Comparison of ENCODE assay signal across 28 cellular contexts in the genomic region with DNA sequence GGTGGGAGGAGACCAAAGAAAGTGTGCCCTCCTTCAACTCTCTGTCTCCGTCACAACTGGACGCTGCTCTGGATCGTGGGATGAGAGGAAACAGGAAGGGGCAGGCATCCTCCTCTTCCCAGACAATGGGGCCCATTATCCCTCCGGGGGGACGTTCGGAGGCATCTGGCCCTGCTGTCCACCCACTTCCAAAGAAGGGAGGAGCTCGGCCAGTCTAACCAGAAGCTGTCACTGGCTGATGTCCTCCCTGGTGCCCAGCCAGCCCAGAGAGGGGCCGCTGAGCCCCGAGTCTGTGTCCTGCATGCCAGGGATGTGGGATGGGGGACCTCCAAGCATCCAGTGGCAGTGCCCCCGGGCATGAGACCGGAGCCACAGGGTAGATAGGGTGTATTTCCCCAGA. TPM values are rescaled to one million over a fixed set of nuclear protein-coding genes. Genes with fewer than 3 reads are reported as not detected.
DNase-seq lines count a peak whose midpoint lies in the region; TF ChIP-seq lines count a peak whose summit lies in the region.
"Had no signal": no experiment of that assay in that cellular context is flagged by ENCODE, and none has a peak within 500 bp of the region (broad histone marks: within the 10 kb centered on the region; RNA-seq: fewer than 3 reads in every experiment).

No MANE protein-coding gene starts in this region.

- H3K36me3 Mint-ChIP-seq in chondrocyte (ENCODE audit: low read depth) = no peaks in the 10 kb centered on the region
- H3K36me3 Mint-ChIP-seq: activated naive CD8-positive, alpha-beta T cell treated with anti-CD3 and anti-CD28 coated beads, Interleukin-2, amount 10 ng/mL, durations not matched to agents 7 days and 5 days; type B pancreatic cell had no signal

- H3K9me3 Mint-ChIP-seq in chondrocyte (ENCODE audit: low read depth) = no peaks in the 10 kb centered on the region
- H3K9me3 Mint-ChIP-seq: activated naive CD8-positive, alpha-beta T cell treated with anti-CD3 and anti-CD28 coated beads, Interleukin-2, amount 10 ng/mL, durations not matched to agents 7 days and 5 days; activated T-helper 2 cell treated with anti-CD3 and anti-CD28 coated beads, Interferon-gamma antibody, Interleukin-2, Interleukin-4, amounts not matched to agents 10 μg/mL and 5 μg/mL and 100 μg/mL, durations not matched to agents 14 hours and 24 hours and 36 hours; type B pancreatic cell had no signal

- H3F3A ChIP-seq in smooth muscle cell (ENCODE audit: low read depth) = peaks cover 6% of the 10 kb centered on the region

- H3K36me3 ChIP-seq in mesodermal cell (ENCODE audit: control insufficient read depth, insufficient read depth, low read length) = no peaks in the 10 kb centered on the region
- no peaks in the 10 kb centered on the region for H3K36me3 ChIP-seq in smooth muscle cell (ENCODE audit: low read depth)
- H3K36me3 ChIP-seq: brain microvascular endothelial cell, colonic mucosa, left lung, MG63, neutrophil, SJSA1, stomach had no signal

- WGBS in mesodermal cell (ENCODE audit: insufficient coverage in 2 of 2), 2 experiments = 63 to 87% methylated on average over 8 to 10 of the region's 11 CpGs
- WGBS in smooth muscle cell (ENCODE audit: low lambda C conversion rate) = 48% methylated on average over 11 of the region's 11 CpGs

- H3K27ac ChIP-seq in mesodermal cell (ENCODE audit: low read depth, low read length, severe bottlenecking) (peak overlapping the region; percentile 57), smooth muscle cell (ENCODE audit: low read depth) (peak overlapping the region; percentile 21)
- H3K27ac ChIP-seq: 22Rv1, brain microvascular endothelial cell, colonic mucosa, left lung, neutrophil, PC-9, SJSA1, stomach had no signal

- H3K4me1 ChIP-seq in mesodermal cell (ENCODE audit: control insufficient read depth, insufficient read depth, low read length, poor library complexity, severe bottlenecking) (peaks cover 12% of the 10 kb centered on the region), smooth muscle cell (ENCODE audit: low read depth) (peaks cover 23% of the 10 kb centered on the region)
- H3K4me1 ChIP-seq: colonic mucosa, left lung, stomach had no signal

- no peaks in the 10 kb centered on the region for H3K79me2 ChIP-seq in smooth muscle cell (ENCODE audit: low read depth)

- H3K9me3 ChIP-seq in mesodermal cell (ENCODE audit: control insufficient read depth, low read length) (no peaks in the 10 kb centered on the region), smooth muscle cell (replicated peaks; ENCODE audit: low read depth) (no peaks in the 10 kb centered on the region)
- H3K9me3 ChIP-seq: colonic mucosa, left lung, MG63, neutrophil, SJSA1, stomach had no signal

- H4K20me1 ChIP-seq in smooth muscle cell (ENCODE audit: low read depth) = no peaks in the 10 kb centered on the region

- no peak overlapping the region for H3K9ac ChIP-seq in smooth muscle cell (ENCODE audit: low read depth)

- H3K4me3 ChIP-seq in mesodermal cell (ENCODE audit: extremely low read depth, insufficient read depth, low read length, poor library complexity, severe bottlenecking) (no peak overlapping the region), smooth muscle cell (no peak overlapping the region)
- H3K4me3 ChIP-seq: colonic mucosa, left lung, MG63, PC-9, SJSA1, stomach had no signal

- no peaks in the 10 kb centered on the region for H3K4me1 Mint-ChIP-seq in chondrocyte (ENCODE audit: low read depth)
- H3K4me1 Mint-ChIP-seq: activated naive CD8-positive, alpha-beta T cell treated with anti-CD3 and anti-CD28 coated beads, Interleukin-2, amount 10 ng/mL, durations not matched to agents 7 days and 5 days had no signal

- no peak overlapping the region for H3K4me3 Mint-ChIP-seq in chondrocyte (ENCODE audit: unreplicated experiment)
- H3K4me3 Mint-ChIP-seq: activated naive CD8-positive, alpha-beta T cell treated with anti-CD3 and anti-CD28 coated beads, Interleukin-2, amount 10 ng/mL, durations not matched to agents 7 days and 5 days had no signal

- no peak overlapping the region for H3K27ac Mint-ChIP-seq in chondrocyte (ENCODE audit: unreplicated experiment)
- H3K27ac Mint-ChIP-seq: activated naive CD8-positive, alpha-beta T cell treated with anti-CD3 and anti-CD28 coated beads, Interleukin-2, amount 10 ng/mL, durations not matched to agents 7 days and 5 days; activated T-helper 2 cell treated with anti-CD3 and anti-CD28 coated beads, Interferon-gamma antibody, Interleukin-2, Interleukin-4, amounts not matched to agents 10 μg/mL and 5 μg/mL and 100 μg/mL, durations not matched to agents 14 hours and 24 hours and 36 hours; type B pancreatic cell had no signal

- DNase-seq in NCI-H748 (lab: John Stamatoyannopoulos, UW; ENCODE audit: unreplicated experiment) = peak; percentile 35
- DNase-seq in NCI-H748 treated with DMSO at 0.1 percent for 48 hours (lab: John Stamatoyannopoulos, UW) = no peak
- peak; percentile 46 for DNase-seq in chondrocyte (ENCODE audit: low spot score)
- no peak for DNase-seq in smooth muscle cell (lab: John Stamatoyannopoulos, UW; ENCODE audit: unreplicated experiment)
- DNase-seq in AML-193 (lab: John Stamatoyannopoulos, UW) = no peak
- DNase-seq in NCI-H526 treated with DMSO at 0.1 percent for 48 hours (lab: John Stamatoyannopoulos, UW) = no peak
- no peak for DNase-seq in GOT3 (lab: John Stamatoyannopoulos, UW)
- DNase-seq: activated CD4-positive, alpha-beta T cell treated with anti-CD3 and anti-CD28 coated beads, Interleukin-2, amount 50 U/mL, for 1 hour; activated CD8-positive, alpha-beta memory T cell treated with anti-CD3 and anti-CD28 coated beads, Interleukin-2, amount 50 U/mL, for 4 hours; activated naive CD8-positive, alpha-beta T cell treated with anti-CD3 and anti-CD28 coated beads, Interleukin-2, amount 10 ng/mL, durations not matched to agents 7 days and 5 days; brain microvascular endothelial cell; colonic mucosa; DMS79; H7; left lung; MG63; NCI-H226; PC-9; stomach; T-helper 2 cell had no signal

- H3K27me3 ChIP-seq in smooth muscle cell (ENCODE audit: low read depth) = no peaks in the 10 kb centered on the region
- H3K27me3 ChIP-seq: brain microvascular endothelial cell, colonic mucosa, MG63, neutrophil, SJSA1 had no signal

- no peak overlapping the region for H2AFZ ChIP-seq in smooth muscle cell (ENCODE audit: low read depth)
- H2AFZ ChIP-seq: PC-9 had no signal

- H3K27me3 Mint-ChIP-seq in chondrocyte (ENCODE audit: low read depth) = peaks cover 11% of the 10 kb centered on the region

- no peak for TF ChIP-seq CTCF in chondrocyte (IDR thresholded peaks at IDR 0.05)
- no peak for TF ChIP-seq CTCF in smooth muscle cell (IDR thresholded peaks at IDR 0.05; ENCODE audit: borderline replicate concordance, insufficient read depth, poor library complexity, severe bottlenecking)

- peak overlapping the region; percentile 33 for H3K4me2 ChIP-seq in smooth muscle cell
- H3K4me2 ChIP-seq: PC-9 had no signal

RNA-seq across cellular contexts. Expression of gene MEG3, which starts 39.8 kb away (rescaled TPM):
- total RNA-seq in chondrocyte (not detected in 3 replicates), smooth muscle cell (not detected in 2 replicates)
- 6.8 TPM for polyA plus RNA-seq in mesodermal cell (2013, experiment 1 of 2)
- 5.3 TPM for polyA plus RNA-seq in mesodermal cell (2013, experiment 2 of 2)
- 0.70 TPM in 1 of 2 replicates, not detected in the other for polyA plus RNA-seq in smooth muscle cell
- total RNA-seq: activated naive CD8-positive, alpha-beta T cell treated with anti-CD3 and anti-CD28 coated beads, Interleukin-2, amount 10 ng/mL, durations not matched to agents 7 days and 5 days; activated T-helper 2 cell treated with anti-CD3 and anti-CD28 coated beads, Interferon-gamma antibody, Interleukin-2, Interleukin-4, amounts not matched to agents 10 μg/mL and 5 μg/mL and 100 μg/mL, durations not matched to agents 14 hours and 24 hours and 36 hours; PC-9 had no signal

RNA-seq across cellular contexts. Expression of gene DLK1, which starts 59.4 kb away (rescaled TPM):
- total RNA-seq in chondrocyte (0.33 to 0.45 TPM in 2 of 3 replicates, not detected in the other), smooth muscle cell (3,515 and 3,549 TPM in 2 replicates)
- 147 TPM for polyA plus RNA-seq in mesodermal cell (2013, experiment 1 of 2)
- polyA plus RNA-seq in mesodermal cell (2013, experiment 2 of 2) = 112 TPM
- 10,448 and 15,731 TPM in 2 replicates for polyA plus RNA-seq in smooth muscle cell
- total RNA-seq: activated naive CD8-positive, alpha-beta T cell treated with anti-CD3 and anti-CD28 coated beads, Interleukin-2, amount 10 ng/mL, durations not matched to agents 7 days and 5 days; activated T-helper 2 cell treated with anti-CD3 and anti-CD28 coated beads, Interferon-gamma antibody, Interleukin-2, Interleukin-4, amounts not matched to agents 10 μg/mL and 5 μg/mL and 100 μg/mL, durations not matched to agents 14 hours and 24 hours and 36 hours; fibroblast of lung; PC-9; renal cortical epithelial cell; SJSA1 had no signal
- polyA plus RNA-seq: fibroblast of lung had no signal

Comparison
In these comparisons a context has a peak if more than half of its experiments do, and no peak if none do; other contexts are left out.
1. DNase-seq: peak in NCI-H748 (single experiment) and chondrocyte (single experiment); none in NCI-H748 treated with DMSO at 0.1 percent for 48 hours (single experiment), smooth muscle cell (single experiment), AML-193 (0 of 2), NCI-H526 treated with DMSO at 0.1 percent for 48 hours (single experiment) and GOT3 (single experiment).
2. RNA of gene DLK1, which starts 59.4 kb away (total RNA-seq): 3,515 to 3,549 TPM in smooth muscle cell; 0.33 to 0.45 TPM in chondrocyte; every median in the first group is over 1,000 times any median in the second.